Comparison of ENCODE assay signal across 12 cellular contexts in the genomic region with DNA sequence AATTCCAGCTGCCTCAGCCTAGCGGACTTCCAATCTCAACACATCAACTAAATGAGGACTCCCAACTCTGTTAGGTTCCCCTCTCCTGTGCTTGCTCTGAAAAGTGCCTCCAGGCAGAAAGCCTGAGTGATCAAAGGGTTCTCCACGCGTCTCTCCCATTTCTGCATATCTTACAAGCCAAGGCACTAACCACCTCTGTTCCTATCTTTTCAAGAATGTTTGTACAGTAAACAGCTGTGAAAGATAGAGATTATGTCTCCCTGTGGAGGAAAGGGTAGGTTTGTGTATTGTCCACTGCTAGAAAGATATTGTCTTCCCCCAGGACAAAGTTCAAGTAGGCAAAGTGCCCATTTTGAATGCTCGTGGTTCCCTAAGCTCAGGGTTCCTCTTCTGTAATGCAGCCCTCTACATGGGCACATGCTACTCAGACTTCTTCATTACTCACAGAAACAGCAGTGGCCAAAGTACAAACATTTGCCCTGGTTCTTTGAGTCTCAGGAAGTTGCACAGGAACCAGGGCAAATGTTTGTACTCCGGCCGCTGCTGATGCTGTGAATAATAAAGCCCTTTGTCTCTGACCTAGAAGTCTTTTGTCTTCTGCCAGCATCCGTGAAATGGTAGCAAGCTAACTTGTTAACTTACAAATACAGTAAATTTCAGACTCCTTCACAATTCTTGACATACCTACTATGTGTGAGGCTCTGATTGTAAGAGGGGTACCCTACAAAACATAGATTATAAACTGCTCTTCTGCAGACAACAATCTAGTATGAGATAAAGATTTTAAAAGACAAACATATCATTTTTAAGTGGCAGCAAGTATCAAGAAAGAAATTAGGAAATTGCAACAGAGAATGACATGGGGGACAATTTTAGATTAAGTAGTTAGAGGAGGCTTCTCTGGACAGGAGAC. TPM values are rescaled to one million over a fixed set of nuclear protein-coding genes. Genes with fewer than 3 reads are reported as not detected.
DNase-seq lines count a peak whose midpoint lies in the region; ATAC-seq and TF ChIP-seq lines count a peak whose summit lies in the region.
"Had no signal": no experiment of that assay in that cellular context is flagged by ENCODE, and none has a peak within 500 bp of the region (broad histone marks: within the 10 kb centered on the region; RNA-seq: fewer than 3 reads in every experiment).

No MANE protein-coding gene starts in this region.

- peaks cover 3 to 22% of the 10 kb centered on the region in 2 donors for H3K4me1 Mint-ChIP-seq in effector memory CD8-positive, alpha-beta T cell (ENCODE audit: low read depth in 2 of 2)

- TF ChIP-seq POLR2A in ovary (IDR thresholded peaks at IDR 0.05) = no peak

- no peaks in the 10 kb centered on the region for H3K4me1 ChIP-seq in ovary (ENCODE audit: insufficient read depth)

- no peak overlapping the region for H3K27ac ChIP-seq in ovary

- peak overlapping the region in 1 of 2 donors; percentile 42 for H3K27ac Mint-ChIP-seq in effector memory CD8-positive, alpha-beta T cell
- H3K27ac Mint-ChIP-seq: activated CD8-positive, alpha-beta memory T cell treated with anti-CD3 and anti-CD28 coated beads, Interleukin-2, amount 10 ng/mL, durations not matched to agents 7 days and 5 days; stimulated activated naive CD8-positive, alpha-beta T cell treated with anti-CD3 and anti-CD28 coated beads, Interleukin-15, Interleukin-2, amounts not matched to agents 100 ng/mL and 50 ng/mL, for 24 hours had no signal

- no peaks in the 10 kb centered on the region for H3K36me3 ChIP-seq in ovary
- H3K36me3 ChIP-seq: spleen had no signal

- H3K27me3 Mint-ChIP-seq in effector memory CD8-positive, alpha-beta T cell = no peaks in the 10 kb centered on the region

- WGBS in ovary, 3 donors = 27 to 49% (median 38%) methylated on average over 7 of the region's 7 CpGs

- peak; percentile 76 for DNase-seq in Ammon's horn (ENCODE audit: low spot score)
- peak; percentile 24 for DNase-seq in NCI-H226
- no peak for DNase-seq in effector memory CD8-positive, alpha-beta T cell
- DNase-seq in midbrain (lab: John Stamatoyannopoulos, UW) = peak; percentile 55
- no peak for DNase-seq in NCI-H2171 treated with DMSO at 0.1 percent for 48 hours (lab: John Stamatoyannopoulos, UW)
- DNase-seq in ovary = no peak
- DNase-seq in NCI-H2029 treated with DMSO at 0.1 percent for 48 hours (lab: John Stamatoyannopoulos, UW) = no peak
- DNase-seq: activated CD8-positive, alpha-beta memory T cell treated with anti-CD3 and anti-CD28 coated beads, Interleukin-2, amount 10 ng/mL, durations not matched to agents 7 days and 5 days; SIG-M5; spleen had no signal

- no peak overlapping the region for H3K4me3 ChIP-seq in ovary
- H3K4me3 ChIP-seq: spleen had no signal

- no peak for TF ChIP-seq CTCF in ovary (IDR thresholded peaks at IDR 0.05)

- peak; percentile 26 for ATAC-seq in effector memory CD8-positive, alpha-beta T cell (replicated peaks)
- ATAC-seq in HG02678 (IDR thresholded peaks at IDR 0.05; ENCODE audit: unreplicated experiment) = no peak
- ATAC-seq: activated CD8-positive, alpha-beta memory T cell treated with anti-CD3 and anti-CD28 coated beads, Interleukin-2, amount 10 ng/mL, durations not matched to agents 7 days and 5 days had no signal

- H3K9me3 Mint-ChIP-seq in effector memory CD8-positive, alpha-beta T cell = no peaks in the 10 kb centered on the region
- H3K9me3 Mint-ChIP-seq: stimulated activated naive CD8-positive, alpha-beta T cell treated with anti-CD3 and anti-CD28 coated beads, Interleukin-15, Interleukin-2, amounts not matched to agents 100 ng/mL and 50 ng/mL, for 24 hours had no signal

- no peaks in the 10 kb centered on the region for H3K27me3 ChIP-seq in ovary
- H3K27me3 ChIP-seq: spleen had no signal

- H3K9me3 ChIP-seq in ovary = no peaks in the 10 kb centered on the region
- H3K9me3 ChIP-seq: spleen had no signal

- H3K4me3 Mint-ChIP-seq in effector memory CD8-positive, alpha-beta T cell = no peak overlapping the region
- H3K4me3 Mint-ChIP-seq: activated CD8-positive, alpha-beta memory T cell treated with anti-CD3 and anti-CD28 coated beads, Interleukin-2, amount 10 ng/mL, durations not matched to agents 7 days and 5 days; stimulated activated naive CD8-positive, alpha-beta T cell treated with anti-CD3 and anti-CD28 coated beads, Interleukin-15, Interleukin-2, amounts not matched to agents 100 ng/mL and 50 ng/mL, for 24 hours had no signal

- no peaks in the 10 kb centered on the region for H3K36me3 Mint-ChIP-seq in effector memory CD8-positive, alpha-beta T cell (ENCODE audit: insufficient read depth)
- H3K36me3 Mint-ChIP-seq: activated CD8-positive, alpha-beta memory T cell treated with anti-CD3 and anti-CD28 coated beads, Interleukin-2, amount 10 ng/mL, durations not matched to agents 7 days and 5 days had no signal

- intact Hi-C loops in ovary (cut with DNase I) = loop anchor here (10.0 kb wide), 6 partner anchors 102 to 402 kb away; partner anchors contain the start of genes COX7A2L (in 2 of the 4) and KCNG3 (in 1 of the 4)

- TF ChIP-seq EP300 in ovary (IDR thresholded peaks at IDR 0.05) = no peak

RNA-seq across cellular contexts. Expression of gene PKDCC, which starts 44.5 kb away (rescaled TPM):
- 100 to 1,000 TPM in 6 of 7 donors, 10 to 100 TPM in 1; 90.6 to 576 (median 272) TPM for total RNA-seq in ovary
- 100 to 1,000 TPM in 1 of 2 donors, 10 to 100 TPM in 1; 58.5 to 117 TPM for polyA plus RNA-seq in ovary
- total RNA-seq: activated CD8-positive, alpha-beta memory T cell treated with anti-CD3 and anti-CD28 coated beads, Interleukin-2, amount 10 ng/mL, durations not matched to agents 7 days and 5 days had no signal

Comparison
In these comparisons a context has a peak if more than half of its experiments do, and no peak if none do; other contexts are left out.
1. DNase-seq: peak in Ammon's horn (single experiment), NCI-H226 (single experiment) and midbrain (single experiment); none in effector memory CD8-positive, alpha-beta T cell (0 of 3), NCI-H2171 treated with DMSO at 0.1 percent for 48 hours (single experiment), ovary (0 of 5) and NCI-H2029 treated with DMSO at 0.1 percent for 48 hours (single experiment).